Comparison of ENCODE assay signal across 12 cellular contexts in genomic region chr4:17059192-17059634, GRCh38.
DNase-seq lines count a peak whose midpoint lies in the region; ATAC-seq, FAIRE-seq and TF ChIP-seq lines count a peak whose summit lies in the region.
"Had no signal": no experiment of that assay in that cellular context is flagged by ENCODE, and none has a peak within 500 bp of the region (broad histone marks: within the 10 kb centered on the region; RNA-seq: fewer than 3 reads in every experiment).

No MANE protein-coding gene starts in this region.

- H3K27me3 ChIP-seq in IMR-90 (ENCODE audit: control insufficient read depth, insufficient read depth, low read length) (no peaks in the 10 kb centered on the region), H1 (replicated peaks in 1 of 4; ENCODE audit: control insufficient read depth in 3 of 4, extremely low read depth in 1 of 4, insufficient read depth in 3 of 4, low read length in 3 of 4) (no peaks in the 10 kb centered on the region; a peak in 1 of 7 replicates), mesenchymal stem cell (ENCODE audit: control insufficient read depth in 1 of 2, insufficient read depth in 1 of 2, low read length in 2 of 2) (no peaks in the 10 kb centered on the region)
- H3K27me3 ChIP-seq: adrenal gland had no signal

- DNase-seq in IMR-90 (peak; percentile 40), H1 (ENCODE audit: low read depth in 1 of 2, low spot score in 2 of 2) (no peak), mesenchymal stem cell (no peak), type B pancreatic cell (ENCODE audit: extremely low spot score, unreplicated experiment) (no peak), hypothalamus (lab: John Stamatoyannopoulos, UW) (no peak), putamen (ENCODE audit: low spot score) (no peak)
- no peak for DNase-seq in effector memory CD8-positive, alpha-beta T cell
- DNase-seq: activated T-cell treated with anti-CD3 and anti-CD28 coated beads, Interleukin-2, amount 50 U/mL, for 1 hour; COR-L47; effector CD4-positive, alpha-beta T cell had no signal

- peak overlapping the region; percentile 7 to 65; a peak in 3 of 4 replicates for H4K8ac ChIP-seq in IMR-90 (ENCODE audit: low read depth in 2 of 2, low read length in 2 of 2)
- H4K8ac ChIP-seq in H1 (ENCODE audit: extremely low read depth, insufficient read depth, low read length): no peak overlapping the region
- H4K8ac ChIP-seq in mesenchymal stem cell (ENCODE audit: low read length): no peak overlapping the region

- no peaks in the 10 kb centered on the region for H3K79me2 ChIP-seq in H1 (ENCODE audit: control insufficient read depth in 1 of 2, insufficient read depth in 2 of 2, low read length in 2 of 2)

- CTCF ChIA-PET in IMR-90 (lab: Yijun Ruan, JAX): no interaction called here
- CTCF ChIA-PET in H1 (lab: Charles Lee; ENCODE audit: partially characterized antibody): interaction anchor here (0.8 to 1.3 kb wide), 2 partner anchors 253 to 295 kb away, joined by 3 read pairs; no protein-coding TSS in a partner anchor

- H2BK12ac ChIP-seq in H1 (ENCODE audit: low read depth, low read length): no peak overlapping the region
- no peak overlapping the region for H2BK12ac ChIP-seq in mesenchymal stem cell (ENCODE audit: low read length in 2 of 2)

- FAIRE-seq in H1 (lab: Jason Lieb, UNC): no peak

- no TSS peak for BruUV-seq in IMR-90 (replicated peaks; lab: Mats Ljungman, UMichigan)

- H3K4ac ChIP-seq in IMR-90 (ENCODE audit: low read depth, low read length) (peak overlapping the region; percentile 77), H1 (replicated peaks; ENCODE audit: insufficient read length, low read depth, low read length) (no peak overlapping the region), mesenchymal stem cell (ENCODE audit: low read depth in 1 of 2, low read length in 2 of 2) (no peak overlapping the region)

- H3K23ac ChIP-seq in IMR-90 (ENCODE audit: low read depth, low read length): no peak overlapping the region
- H3K23ac ChIP-seq in H1 (ENCODE audit: insufficient read length): no peak overlapping the region
- H3K23ac ChIP-seq in mesenchymal stem cell (ENCODE audit: low read length in 2 of 2): no peak overlapping the region

- H2AFZ ChIP-seq in IMR-90 (replicated peaks; ENCODE audit: low read length, poor library complexity): peak overlapping the region; percentile 33
- 0 out of 2 replicates have a peak overlapping the region, but pooled peaks have one; percentile 22 for H2AFZ ChIP-seq in H1 (ENCODE audit: low read length)
- no peak overlapping the region for H2AFZ ChIP-seq in mesenchymal stem cell (ENCODE audit: low read depth, low read length)

- H2BK15ac ChIP-seq in IMR-90 (ENCODE audit: low read depth, low read length): peak overlapping the region; percentile 84
- H2BK15ac ChIP-seq in H1 (ENCODE audit: low read length): no peak overlapping the region
- no peak overlapping the region for H2BK15ac ChIP-seq in mesenchymal stem cell (ENCODE audit: low read depth, poor library complexity, severe bottlenecking)

- TF ChIP-seq CTCF in IMR-90 (conservative IDR thresholded peaks at IDR 0.05; ENCODE audit: low read depth, low read length): no peak
- no peak for TF ChIP-seq CTCF in H1 (IDR thresholded peaks at IDR 0.05; ENCODE audit: control extremely low read depth in 1 of 3, insufficient read depth in 1 of 3, low read depth in 1 of 3, low read length in 3 of 3)
- TF ChIP-seq CTCF in type B pancreatic cell (conservative IDR thresholded peaks at IDR 0.05): no peak

- H3K14ac ChIP-seq in IMR-90 (replicated peaks; ENCODE audit: low read depth, low read length) (peak overlapping the region; percentile 72), H1 (ENCODE audit: insufficient read length) (no peak overlapping the region), mesenchymal stem cell (ENCODE audit: low read length in 2 of 2) (no peak overlapping the region)

- POLR2A ChIA-PET in IMR-90 (lab: Charles Lee; ENCODE audit: unreplicated experiment): no interaction called here
- POLR2A ChIA-PET in H1 (lab: Charles Lee; ENCODE audit: partially characterized antibody): interaction anchor here (0.9 kb wide), 1 partner anchor 10 kb away, joined by 3 read pairs; no protein-coding TSS in a partner anchor

- H3K36me3 ChIP-seq in IMR-90 (ENCODE audit: control insufficient read depth, insufficient read depth, low read length) (no peaks in the 10 kb centered on the region), H1 (ENCODE audit: control insufficient read depth in 2 of 4, insufficient read depth in 4 of 4, low read length in 3 of 4) (no peaks in the 10 kb centered on the region), mesenchymal stem cell (ENCODE audit: control insufficient read depth in 1 of 2, insufficient read depth in 2 of 2, low read depth in 1 of 2, low read length in 2 of 2) (no peaks in the 10 kb centered on the region)
- H3K36me3 ChIP-seq: adrenal gland had no signal

- H4K5ac ChIP-seq in IMR-90 (ENCODE audit: low read depth, low read length) (no peak overlapping the region), H1 (ENCODE audit: insufficient read length, low read depth, low read length) (no peak overlapping the region)

- dilution Hi-C loops in IMR-90 (cut with HindIII; ENCODE audit: low sequenced_read_pairs, unreplicated experiment): no loop called here

- H3K23me2 ChIP-seq in H1 (ENCODE audit: low read depth, low read length): no peaks in the 10 kb centered on the region

- H2BK20ac ChIP-seq in IMR-90 (ENCODE audit: low read depth, low read length) (peak overlapping the region; percentile 60), H1 (ENCODE audit: low read length) (no peak overlapping the region)

- H2BK5ac ChIP-seq in IMR-90 (ENCODE audit: low read depth, low read length, poor library complexity, severe bottlenecking) (no peak overlapping the region), H1 (ENCODE audit: low read depth, low read length) (no peak overlapping the region), mesenchymal stem cell (ENCODE audit: low read depth, low read length, poor library complexity, severe bottlenecking) (no peak overlapping the region)

- peak overlapping the region; percentile 3 for H2AK9ac ChIP-seq in IMR-90 (replicated peaks; ENCODE audit: low read depth, low read length, poor library complexity)

- H3K56ac ChIP-seq in IMR-90 (ENCODE audit: extremely low read depth, insufficient read depth, low read length) (no peak overlapping the region), H1 (replicated peaks; ENCODE audit: insufficient read length, low read depth, low read length) (no peak overlapping the region)

- TF ChIP-seq RAD21 in IMR-90 (IDR thresholded peaks at IDR 0.05; ENCODE audit: low read length) (no peak), H1 (IDR thresholded peaks at IDR 0.05 in 1 of 2, conservative IDR thresholded peaks at IDR 0.05 in 1 of 2; ENCODE audit: low read depth in 2 of 2, low read length in 2 of 2) (no peak)

- H3K9me3 ChIP-seq in IMR-90 (ENCODE audit: control insufficient read depth, insufficient read depth, low read length) (no peaks in the 10 kb centered on the region), H1 (ENCODE audit: insufficient read depth in 2 of 2, low read depth in 1 of 2, low read length in 1 of 2) (no peaks in the 10 kb centered on the region), mesenchymal stem cell (ENCODE audit: control insufficient read depth, low read length) (no peaks in the 10 kb centered on the region)
- H3K9me3 ChIP-seq: adrenal gland had no signal

- H3K27me3 Mint-ChIP-seq in type B pancreatic cell: peaks cover 3% of the 10 kb centered on the region
- peaks cover 0 to 4% of the 10 kb centered on the region in 2 donors for H3K27me3 Mint-ChIP-seq in effector memory CD8-positive, alpha-beta T cell
- H3K27me3 Mint-ChIP-seq: memory B cell had no signal

- H3K9ac ChIP-seq in IMR-90 (ENCODE audit: low read depth, low read length) (peak overlapping the region; percentile 2; the same call in 1 of the 2 replicates), H1 (replicated peaks in 1 of 4; ENCODE audit: extremely low read depth in 1 of 4, low read depth in 3 of 4, low read length in 3 of 4) (no peak overlapping the region), mesenchymal stem cell (ENCODE audit: low read length) (peak overlapping the region; percentile 85)

- peak overlapping the region; percentile 42 for H3K18ac ChIP-seq in IMR-90 (ENCODE audit: low read depth, low read length)
- no peak overlapping the region for H3K18ac ChIP-seq in H1 (ENCODE audit: extremely low read depth, low read length)
- H3K18ac ChIP-seq in mesenchymal stem cell (ENCODE audit: low read depth in 1 of 2, low read length in 2 of 2): no peak overlapping the region

- no peak for TF ChIP-seq POLR2A in IMR-90 (IDR thresholded peaks at IDR 0.05; ENCODE audit: low read depth, low read length)
- TF ChIP-seq POLR2A in H1 (IDR thresholded peaks at IDR 0.05; ENCODE audit: control extremely low read depth in 1 of 2, low read depth in 2 of 2, low read length in 2 of 2): no peak

- H3K4me1 Mint-ChIP-seq in type B pancreatic cell (ENCODE audit: unreplicated experiment): peaks cover 9% of the 10 kb centered on the region
- H3K4me1 Mint-ChIP-seq in effector memory CD8-positive, alpha-beta T cell (ENCODE audit: low read depth in 2 of 2): no peaks in the 10 kb centered on the region
- H3K4me1 Mint-ChIP-seq: memory B cell had no signal

- no peak for TF ChIP-seq EP300 in H1 (IDR thresholded peaks at IDR 0.05; ENCODE audit: borderline replicate concordance in 1 of 2, low read depth in 2 of 2, low read length in 2 of 2)

- peak overlapping the region; percentile 11 for H3K4me3 Mint-ChIP-seq in type B pancreatic cell
- no peak overlapping the region for H3K4me3 Mint-ChIP-seq in effector memory CD8-positive, alpha-beta T cell
- H3K4me3 Mint-ChIP-seq: memory B cell had no signal

- H3K4me3 ChIP-seq in IMR-90 (ENCODE audit: insufficient read depth, low read depth, low read length) (no peak overlapping the region), H1 (ENCODE audit: extremely low read depth in 1 of 4, insufficient read depth in 2 of 4, low read depth in 3 of 4, low read length in 4 of 4) (no peak overlapping the region), mesenchymal stem cell (ENCODE audit: insufficient read depth in 1 of 2, low read depth in 1 of 2, low read length in 2 of 2) (peak overlapping the region in 1 of 2 experiments; percentile 58)
- H3K4me3 ChIP-seq: adrenal gland had no signal

- H3K4me1 ChIP-seq in IMR-90 (ENCODE audit: control insufficient read depth, insufficient read depth, low read length) (peaks cover 18% of the 10 kb centered on the region), H1 (replicated peaks in 1 of 4; ENCODE audit: control insufficient read depth in 3 of 4, insufficient read depth in 4 of 4, low read length in 3 of 4) (no peaks in the 10 kb centered on the region), mesenchymal stem cell (ENCODE audit: control insufficient read depth, insufficient read depth, low read depth, low read length) (no peaks in the 10 kb centered on the region)
- H3K4me1 ChIP-seq: adrenal gland had no signal

- H3K27ac ChIP-seq in IMR-90 (ENCODE audit: insufficient read depth, low read length): peak overlapping the region; percentile 33; the same call in 1 of the 2 replicates
- H3K27ac ChIP-seq in H1 (ENCODE audit: low read depth, low read length): no peak overlapping the region
- no peak overlapping the region for H3K27ac ChIP-seq in mesenchymal stem cell (ENCODE audit: low read length, poor library complexity, severe bottlenecking)

- no peaks in the 10 kb centered on the region for H3K9me3 Mint-ChIP-seq in type B pancreatic cell
- H3K9me3 Mint-ChIP-seq in effector memory CD8-positive, alpha-beta T cell: peaks cover 3 to 9% of the 10 kb centered on the region in 2 donors
- H3K9me3 Mint-ChIP-seq: memory B cell had no signal

- H4K20me1 ChIP-seq in IMR-90 (ENCODE audit: insufficient read depth, low read length) (no peaks in the 10 kb centered on the region), H1 (replicated peaks in 1 of 2; ENCODE audit: control insufficient read depth in 1 of 2, insufficient read depth in 2 of 2, low read length in 2 of 2) (no peaks in the 10 kb centered on the region)

- peak overlapping the region; percentile 75; the same call in 1 of the 2 replicates for H4K91ac ChIP-seq in IMR-90 (ENCODE audit: insufficient read depth, low read depth, low read length)
- no peak overlapping the region for H4K91ac ChIP-seq in H1 (replicated peaks; ENCODE audit: insufficient read length, low read length)
- H4K91ac ChIP-seq in mesenchymal stem cell (ENCODE audit: low read length): no peak overlapping the region

- H3K79me1 ChIP-seq in IMR-90 (ENCODE audit: low read depth in 1 of 2, low read length in 2 of 2) (no peaks in the 10 kb centered on the region), H1 (ENCODE audit: low read depth, low read length) (no peaks in the 10 kb centered on the region), mesenchymal stem cell (replicated peaks; ENCODE audit: low read length, poor library complexity, severe bottlenecking) (no peaks in the 10 kb centered on the region)

- H2BK120ac ChIP-seq in IMR-90 (ENCODE audit: low read depth, low read length): peak overlapping the region; percentile 76
- no peak overlapping the region for H2BK120ac ChIP-seq in H1 (replicated peaks; ENCODE audit: low read depth, low read length)
- H2BK120ac ChIP-seq in mesenchymal stem cell (ENCODE audit: low read depth, low read length): no peak overlapping the region

- peak overlapping the region; percentile 3 for H3K27ac Mint-ChIP-seq in type B pancreatic cell
- H3K27ac Mint-ChIP-seq in effector memory CD8-positive, alpha-beta T cell: no peak overlapping the region
- H3K27ac Mint-ChIP-seq: memory B cell had no signal

- in situ Hi-C loops in IMR-90 (cut with MboI; ENCODE audit: low sequenced_read_pairs): no loop called here

- intact Hi-C loops in IMR-90 (cut with micrococcal nuclease): no loop called here

- H2AK5ac ChIP-seq in IMR-90 (ENCODE audit: low read depth, low read length): peak overlapping the region; percentile 80; the same call in 1 of the 2 replicates
- H2AK5ac ChIP-seq in H1 (ENCODE audit: low read depth, low read length): no peak overlapping the region
- no peak overlapping the region for H2AK5ac ChIP-seq in mesenchymal stem cell (ENCODE audit: low read length, severe bottlenecking)

- H3K4me2 ChIP-seq in IMR-90 (ENCODE audit: low read depth, low read length) (peak overlapping the region; percentile 26; the same call in 1 of the 2 replicates), H1 (ENCODE audit: insufficient read depth in 1 of 2, low read depth in 2 of 2, low read length in 2 of 2) (no peak overlapping the region), mesenchymal stem cell (ENCODE audit: low read length, poor library complexity, severe bottlenecking) (no peak overlapping the region)

- H3K9me1 ChIP-seq in IMR-90 (ENCODE audit: insufficient read depth, low read length): peaks cover 5% of the 10 kb centered on the region

- H3K36me3 Mint-ChIP-seq in type B pancreatic cell: no peaks in the 10 kb centered on the region
- no peaks in the 10 kb centered on the region for H3K36me3 Mint-ChIP-seq in effector memory CD8-positive, alpha-beta T cell (ENCODE audit: insufficient read depth)
- H3K36me3 Mint-ChIP-seq: memory B cell had no signal

- whole genome bisulfite sequencing in IMR-90 (ENCODE audit: extremely low coverage in 2 of 2, insufficient read length in 1 of 2), 2 experiments: 88% methylated on average over 1 of the region's 5 CpGs; no CpG with 5 or more reads in 1 of the 2 experiments
- 90% methylated on average over 5 of the region's 5 CpGs; no CpG with 5 or more reads in 1 of the 2 experiments for WGBS in H1 (ENCODE audit: extremely low coverage in 1 of 2, insufficient coverage in 1 of 2, insufficient read length in 1 of 2, insufficient replicate concordance in 2 of 2, low coverage in 1 of 2, low lambda C conversion rate in 2 of 2, missing lambda C conversion rate in 1 of 2), 2 experiments
- 92% methylated on average over 5 of the region's 5 CpGs for WGBS in mesenchymal stem cell

- peak; percentile 7; the same call in 1 of the 2 replicates for ATAC-seq in IMR-90 (ENCODE audit: low read depth)
- ATAC-seq in effector memory CD8-positive, alpha-beta T cell (replicated peaks): no peak

Comparison
In these comparisons a context has a peak if more than half of its experiments do, and no peak if none do; other contexts are left out.
1. H3K9ac ChIP-seq: peak in IMR-90 (single experiment) and mesenchymal stem cell (single experiment); none in H1 (0 of 4).
2. H4K8ac ChIP-seq: peak in IMR-90 (2 of 2); none in H1 (single experiment) and mesenchymal stem cell (single experiment).